In genomic region chrX:15216280-15216679, GRCh38 we compare ENCODE assay signal across 2 cellular contexts.
TF ChIP-seq lines count a peak whose summit lies in the region.

No MANE protein-coding gene starts in this region.

TF ChIP-seq in H1, 55 proteins besides CTCF, POLR2A, EP300 and RAD21 (continued from another document):
- TF ChIP-seq HDAC2 (IDR thresholded peaks at IDR 0.05; ENCODE audit: borderline replicate concordance in 1 of 2, low read depth in 2 of 2, low read length in 2 of 2) (no peak), RFX5 (IDR thresholded peaks at IDR 0.05; ENCODE audit: borderline replicate concordance, low read depth, low read length) (no peak), ATF3 (IDR thresholded peaks at IDR 0.05; ENCODE audit: insufficient read depth, low read depth, low read length) (no peak), POLR2AphosphoS5 (IDR thresholded peaks at IDR 0.05; ENCODE audit: low read depth, low read length) (no peak), SIN3A (conservative IDR thresholded peaks at IDR 0.05 in 1 of 2, IDR thresholded peaks at IDR 0.05 in 1 of 2; ENCODE audit: low read depth in 1 of 2, low read length in 2 of 2) (no peak), SAP30 (IDR thresholded peaks at IDR 0.05; ENCODE audit: insufficient read depth, insufficient replicate concordance, low read length) (no peak), CEBPB (IDR thresholded peaks at IDR 0.05; ENCODE audit: low read depth, low read length) (no peak), FOSL1 (IDR thresholded peaks at IDR 0.05; ENCODE audit: insufficient read depth, low read depth, low read length) (no peak), JUND (IDR thresholded peaks at IDR 0.05; ENCODE audit: low read length) (no peak), SIX5 (IDR thresholded peaks at IDR 0.05; ENCODE audit: low read depth, low read length) (no peak), KDM1A (IDR thresholded peaks at IDR 0.05; ENCODE audit: borderline replicate concordance, low read length) (no peak), USF2 (IDR thresholded peaks at IDR 0.05; ENCODE audit: low read length) (no peak)

TF ChIP-seq in SK-N-SH treated with all-trans-retinoic acid at 6 μM for 48 hours, 23 proteins besides CTCF, POLR2A, EP300 and RAD21 (continued from another document):
- TF ChIP-seq SNAI2 (CRISPR knock-in tag; IDR thresholded peaks at IDR 0.05) (no peak), TCF4 (CRISPR knock-in tag; IDR thresholded peaks at IDR 0.05; ENCODE audit: borderline replicate concordance) (no peak), TOX (CRISPR knock-in tag; IDR thresholded peaks at IDR 0.05; ENCODE audit: borderline replicate concordance) (no peak), CSRNP3 (CRISPR knock-in tag; IDR thresholded peaks at IDR 0.05) (no peak), PPARA (CRISPR knock-in tag; IDR thresholded peaks at IDR 0.05; ENCODE audit: borderline replicate concordance) (no peak), ZNF70 (CRISPR knock-in tag; IDR thresholded peaks at IDR 0.05) (no peak), TSHZ2 (CRISPR knock-in tag; IDR thresholded peaks at IDR 0.05) (no peak), ISL1 (CRISPR knock-in tag; IDR thresholded peaks at IDR 0.05) (no peak), ZC3H10 (CRISPR knock-in tag; IDR thresholded peaks at IDR 0.05) (no peak), ZFP30 (CRISPR knock-in tag; IDR thresholded peaks at IDR 0.05) (no peak), POU6F1 (CRISPR knock-in tag; IDR thresholded peaks at IDR 0.05; ENCODE audit: borderline replicate concordance, low read depth) (no peak), ESRRG (CRISPR knock-in tag; IDR thresholded peaks at IDR 0.05) (no peak), ZFP3 (CRISPR knock-in tag; IDR thresholded peaks at IDR 0.05) (no peak), ARNTL (CRISPR knock-in tag; IDR thresholded peaks at IDR 0.05; ENCODE audit: borderline replicate concordance, low read depth) (no peak), RARB (CRISPR knock-in tag; IDR thresholded peaks at IDR 0.05) (no peak), ZNF565 (CRISPR knock-in tag; conservative IDR thresholded peaks at IDR 0.05; ENCODE audit: low read depth) (no peak), PATZ1 (CRISPR knock-in tag; IDR thresholded peaks at IDR 0.05; ENCODE audit: borderline replicate concordance) (no peak), GLIS3 (CRISPR knock-in tag; IDR thresholded peaks at IDR 0.05) (no peak)
